In the genomic region with DNA sequence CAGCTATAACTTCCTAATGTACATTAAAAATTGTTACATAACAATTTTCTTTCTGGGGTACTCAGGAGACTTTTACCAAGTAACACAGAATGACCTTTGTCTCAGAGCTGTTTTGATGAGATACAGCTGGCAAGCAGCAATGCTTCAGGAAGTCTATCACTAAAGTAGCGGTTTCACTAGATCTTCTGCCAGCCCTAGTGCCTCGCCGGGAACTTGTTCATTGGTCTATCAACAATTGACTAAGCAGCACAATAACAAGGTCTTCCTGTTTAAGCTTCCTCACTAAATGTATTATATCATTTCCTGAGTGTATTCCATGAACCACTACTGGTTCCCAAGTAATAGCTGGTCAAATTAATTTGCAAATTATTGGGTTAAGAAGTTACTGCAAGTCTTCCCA, we compare ENCODE assay signal across 8 cellular contexts.
A peak's percentile ranks its signal among the peaks of the same experiment; 100 is the strongest.
DNase-seq lines count a peak whose midpoint lies in the region; ATAC-seq, FAIRE-seq and TF ChIP-seq lines count a peak whose summit lies in the region.

No MANE protein-coding gene starts in this region.

- H3K4me1 Mint-ChIP-seq in CD8-positive, alpha-beta memory T cell, result peaks cover 56 to 89% (median 86%) of the 10 kb centered on the region in 3 donors
- peaks cover 51 to 80% (median 77%) of the 10 kb centered on the region in 3 donors for H3K4me1 Mint-ChIP-seq in T-cell

- no TSS peak for BruUV-seq in K562 (replicated peaks; lab: Mats Ljungman, UMichigan)

- no peaks in the 10 kb centered on the region for H3K9me3 ChIP-seq in CD8-positive, alpha-beta memory T cell (ENCODE audit: low read length)
- no peaks in the 10 kb centered on the region for H3K9me3 ChIP-seq in GM23248 (ENCODE audit: low read depth)
- H3K9me3 ChIP-seq in K562 (replicated peaks; ENCODE audit: control insufficient read depth, insufficient read depth, low read depth, low read length), result no peaks in the 10 kb centered on the region
- H3K9me3 ChIP-seq in pancreas, result no peaks in the 10 kb centered on the region
- H3K9me3 ChIP-seq in thyroid gland, result no peaks in the 10 kb centered on the region

- POLR2A ChIA-PET in CD8-positive, alpha-beta memory T cell (lab: Charles Lee), result interaction anchor here (0.9 to 1.2 kb wide), 3 partner anchors 15 to 67 kb away, joined by 3 to 4 read pairs (median 3); no protein-coding TSS in a partner anchor
- POLR2A ChIA-PET in T-cell (lab: Charles Lee), result interaction anchor here (0.6 to 1.1 kb wide), 3 partner anchors 16 to 23 kb away, joined by 3 to 6 read pairs (median 4); no protein-coding TSS in a partner anchor
- POLR2A ChIA-PET in K562 (lab: Yijun Ruan, JAX), result no interaction called here

- TF ChIP-seq CTCF in K562 (IDR thresholded peaks at IDR 0.05 in 2 of 3, conservative IDR thresholded peaks at IDR 0.05 in 1 of 3; ENCODE audit: insufficient read depth in 2 of 3, low read depth in 1 of 3, low read length in 3 of 3), result no peak
- TF ChIP-seq CTCF in pancreas (IDR thresholded peaks at IDR 0.05), result no peak
- no peak for TF ChIP-seq CTCF in thyroid gland (IDR thresholded peaks at IDR 0.05)

- CTCF ChIA-PET in CD8-positive, alpha-beta memory T cell (lab: Charles Lee), result interaction anchor here (1.0 to 1.8 kb wide), 4 partner anchors 9 to 22 kb away, joined by 3 to 4 read pairs (median 4); no protein-coding TSS in a partner anchor
- CTCF ChIA-PET in T-cell (lab: Charles Lee), result interaction anchor here (0.6 to 1.7 kb wide), 7 partner anchors 11 to 1016 kb away, joined by 3 to 10 read pairs (median 3); no protein-coding TSS in a partner anchor
- CTCF ChIA-PET in K562 (lab: Yijun Ruan, JAX; ENCODE audit: low intra/inter-chr PET ratio), result no interaction called here

- H3K79me2 ChIP-seq in GM23248 (ENCODE audit: insufficient read depth) (peaks cover 99% of the 10 kb centered on the region), K562 (ENCODE audit: control insufficient read depth, insufficient read depth, low read length) (peaks cover 53% of the 10 kb centered on the region)

- FAIRE-seq in K562 (lab: Jason Lieb, UNC) (peak; percentile 69), pancreas (lab: Jason Lieb, UNC) (no peak)

- H3K4me2 ChIP-seq in GM23248 (ENCODE audit: unreplicated experiment), result no peak overlapping the region
- H3K4me2 ChIP-seq in K562 (ENCODE audit: insufficient read depth, low read length), result peak overlapping the region; percentile 12; the same call in 1 of the 2 replicates

- intact Hi-C loops in K562 (cut with micrococcal nuclease) (loop anchor here (5.0 kb wide), 1 partner anchor 70 kb away; the partner anchor contains the start of genes FBXO36 and TRIP12), pancreas (cut with DNase I) (no loop called here), thyroid gland (cut with DNase I) (no loop called here)

- H4K20me1 ChIP-seq in GM23248 (ENCODE audit: insufficient read depth), result no peaks in the 10 kb centered on the region
- no peaks in the 10 kb centered on the region for H4K20me1 ChIP-seq in K562 (replicated peaks; ENCODE audit: control insufficient read depth, insufficient read depth, low read length)

- peak overlapping the region in 3 of 7 donors; percentile 14 to 45 (median 23) for H3K4me3 Mint-ChIP-seq in CD8-positive, alpha-beta memory T cell
- peak overlapping the region in 2 of 3 donors; percentile 4 to 28 for H3K4me3 Mint-ChIP-seq in T-cell

- H3K27ac Mint-ChIP-seq in CD8-positive, alpha-beta memory T cell, result peak overlapping the region; percentile 47 to 79 (median 72)
- H3K27ac Mint-ChIP-seq in T-cell, result peak overlapping the region; percentile 86 to 91

- TF ChIP-seq POLR2A in K562 (conservative IDR thresholded peaks at IDR 0.05) (no peak), thyroid gland (IDR thresholded peaks at IDR 0.05) (no peak)

- no peak for TF ChIP-seq RAD21 in K562 (CRISPR knock-in tag; conservative IDR thresholded peaks at IDR 0.05 in 1 of 2, IDR thresholded peaks at IDR 0.05 in 1 of 2)

- no peaks in the 10 kb centered on the region for H3K27me3 ChIP-seq in CD8-positive, alpha-beta memory T cell (ENCODE audit: insufficient read depth, low read length, poor library complexity, severe bottlenecking)
- H3K27me3 ChIP-seq in GM23248 (replicated peaks; ENCODE audit: insufficient read depth) (no peaks in the 10 kb centered on the region), K562 (ENCODE audit: control insufficient read depth in 2 of 2, insufficient read depth in 2 of 2, low read length in 2 of 2) (no peaks in the 10 kb centered on the region), pancreas (no peaks in the 10 kb centered on the region), thyroid gland (no peaks in the 10 kb centered on the region)

- H3K36me3 Mint-ChIP-seq in CD8-positive, alpha-beta memory T cell, result peaks cover 0 to 47% (median 14%) of the 10 kb centered on the region in 3 donors
- H3K36me3 Mint-ChIP-seq in T-cell, result peaks cover 46% of the 10 kb centered on the region

- H3K9me2 ChIP-seq in GM23248 (ENCODE audit: insufficient read depth), result no peaks in the 10 kb centered on the region

- no peak overlapping the region for H2AFZ ChIP-seq in GM23248
- 0 out of 2 replicates have a peak overlapping the region, but pooled peaks have one; percentile 33 for H2AFZ ChIP-seq in K562 (ENCODE audit: low read depth, low read length)

- 78 to 86% methylated on average over 3 of the region's 3 CpGs for whole genome bisulfite sequencing in GM23248 (ENCODE audit: low coverage in 1 of 2, low lambda C conversion rate in 2 of 2, missing lambda C conversion rate in 2 of 2), 2 experiments
- WGBS in K562 (ENCODE audit: insufficient coverage, low coverage, missing lambda C conversion rate), result 5% methylated on average over 3 of the region's 3 CpGs
- WGBS in pancreas, 2 donors, result 55 to 58% methylated on average over 3 of the region's 3 CpGs
- 61 to 76% methylated on average over 3 of the region's 3 CpGs for WGBS in thyroid gland, 2 donors

- ATAC-seq in T-cell (replicated peaks in 1 of 4), result peak; percentile 96 to 99 (median 99)
- ATAC-seq in K562, result peak; percentile 69
- peak in 3 of 4 donors; percentile 31 to 54 (median 39) for ATAC-seq in pancreas

- peak in 4 of 5 donors; percentile 33 to 67 (median 44) for DNase-seq in CD8-positive, alpha-beta memory T cell
- DNase-seq in GM23248 (peak; percentile 20), T-cell (peak; percentile 24 to 73 (median 54)), K562 (ENCODE audit: extremely low read depth in 1 of 4, low spot score in 3 of 4) (peak in 3 of 4 experiments; percentile 8 to 32 (median 13)), pancreas (no peak), thyroid gland (no peak), NCI-H1417 treated with DMSO at 0.1 percent for 48 hours (lab: John Stamatoyannopoulos, UW) (no peak), NAMALWA (ENCODE audit: low spot score) (no peak)

- H3K4me3 ChIP-seq in CD8-positive, alpha-beta memory T cell (ENCODE audit: low read length), result no peak overlapping the region
- no peak overlapping the region for H3K4me3 ChIP-seq in GM23248
- no peak overlapping the region for H3K4me3 ChIP-seq in K562
- H3K4me3 ChIP-seq in pancreas, result no peak overlapping the region
- no peak overlapping the region for H3K4me3 ChIP-seq in thyroid gland (replicated peaks in 1 of 3)

- H3F3A ChIP-seq in GM23248 (ENCODE audit: insufficient read depth), result peaks cover 6% of the 10 kb centered on the region; the same call in 1 of the 2 replicates

- TF ChIP-seq EP300 in K562 (IDR thresholded peaks at IDR 0.05; ENCODE audit: low read length), result no peak

- in situ Hi-C loops in GM23248 (cut with MboI), result no loop called here
- in situ Hi-C loops in K562 (cut with MboI), result no loop called here

- H3K36me3 ChIP-seq in CD8-positive, alpha-beta memory T cell (ENCODE audit: insufficient read depth, low read length), result peaks cover 13% of the 10 kb centered on the region
- H3K36me3 ChIP-seq in GM23248 (ENCODE audit: low read depth), result peaks cover 19% of the 10 kb centered on the region; the same call in 1 of the 2 replicates
- peaks cover 37% of the 10 kb centered on the region; the same call in 2 of the 3 replicates for H3K36me3 ChIP-seq in K562 (ENCODE audit: control insufficient read depth, insufficient read depth, low read length)
- H3K36me3 ChIP-seq in pancreas, result peaks cover 0 to 2% (median 0%) of the 10 kb centered on the region in 3 donors
- H3K36me3 ChIP-seq in thyroid gland, result no peaks in the 10 kb centered on the region

- no peak overlapping the region for H3K27ac ChIP-seq in CD8-positive, alpha-beta memory T cell (ENCODE audit: low read depth, low read length)
- no peak overlapping the region for H3K27ac ChIP-seq in GM23248
- peak overlapping the region; percentile 23 for H3K27ac ChIP-seq in K562 (ENCODE audit: extremely low read depth, low read depth, low read length)
- no peak overlapping the region for H3K27ac ChIP-seq in pancreas
- H3K27ac ChIP-seq in thyroid gland, result no peak overlapping the region

- peaks cover 42% of the 10 kb centered on the region for H3K4me1 ChIP-seq in CD8-positive, alpha-beta memory T cell (ENCODE audit: insufficient read depth, low read length)
- H3K4me1 ChIP-seq in GM23248 (ENCODE audit: insufficient read depth), result no peaks in the 10 kb centered on the region
- peaks cover 3 to 8% of the 10 kb centered on the region in 2 experiments; a peak in 4 of 5 replicates for H3K4me1 ChIP-seq in K562 (replicated peaks in 1 of 2; ENCODE audit: control insufficient read depth in 2 of 2, insufficient read depth in 2 of 2, low read length in 2 of 2)
- peaks cover 0 to 14% (median 0%) of the 10 kb centered on the region in 3 donors for H3K4me1 ChIP-seq in pancreas
- H3K4me1 ChIP-seq in thyroid gland, result peaks cover 5 to 14% of the 10 kb centered on the region in 2 donors

- no peaks in the 10 kb centered on the region for H3K9me1 ChIP-seq in K562 (ENCODE audit: control insufficient read depth, insufficient read depth, low read length)

- H3K9me3 Mint-ChIP-seq in CD8-positive, alpha-beta memory T cell, result no peaks in the 10 kb centered on the region
- no peaks in the 10 kb centered on the region for H3K9me3 Mint-ChIP-seq in T-cell

- H3K9ac ChIP-seq in GM23248, result no peak overlapping the region
- H3K9ac ChIP-seq in K562 (ENCODE audit: insufficient read depth in 1 of 2, low read depth in 2 of 2, low read length in 2 of 2), result no peak overlapping the region

- H3K27me3 Mint-ChIP-seq in CD8-positive, alpha-beta memory T cell, result no peaks in the 10 kb centered on the region
- no peaks in the 10 kb centered on the region for H3K27me3 Mint-ChIP-seq in T-cell

TF ChIP-seq in K562, 482 proteins besides CTCF, POLR2A, EP300 and RAD21:
- TF ChIP-seq ZNF24 (IDR thresholded peaks at IDR 0.05), result 0 out of 2 replicates have a peak, but pooled peaks have one; percentile 37
- 0 out of 2 replicates have a peak, but pooled peaks have one; percentile 24 for TF ChIP-seq HMBOX1 (IDR thresholded peaks at IDR 0.05)
- TF ChIP-seq STAG1 (CRISPR knock-in tag; IDR thresholded peaks at IDR 0.05; ENCODE audit: borderline replicate concordance), result no peak

Comparison
In these comparisons a context has a peak if more than half of its experiments do, and no peak if none do; other contexts are left out.
1. DNase-seq: peak in CD8-positive, alpha-beta memory T cell (4 of 5), GM23248 (single experiment), T-cell (34 of 34) and K562 (3 of 4); none in pancreas (0 of 6), thyroid gland (0 of 2), NCI-H1417 treated with DMSO at 0.1 percent for 48 hours (single experiment) and NAMALWA (single experiment).
2. ATAC-seq: peak in every context shown above with its lines; median percentile 99 in T-cell; 69 in K562; 39 in pancreas.